ENCODE assay signal across 1 cellular context in the genomic region with DNA sequence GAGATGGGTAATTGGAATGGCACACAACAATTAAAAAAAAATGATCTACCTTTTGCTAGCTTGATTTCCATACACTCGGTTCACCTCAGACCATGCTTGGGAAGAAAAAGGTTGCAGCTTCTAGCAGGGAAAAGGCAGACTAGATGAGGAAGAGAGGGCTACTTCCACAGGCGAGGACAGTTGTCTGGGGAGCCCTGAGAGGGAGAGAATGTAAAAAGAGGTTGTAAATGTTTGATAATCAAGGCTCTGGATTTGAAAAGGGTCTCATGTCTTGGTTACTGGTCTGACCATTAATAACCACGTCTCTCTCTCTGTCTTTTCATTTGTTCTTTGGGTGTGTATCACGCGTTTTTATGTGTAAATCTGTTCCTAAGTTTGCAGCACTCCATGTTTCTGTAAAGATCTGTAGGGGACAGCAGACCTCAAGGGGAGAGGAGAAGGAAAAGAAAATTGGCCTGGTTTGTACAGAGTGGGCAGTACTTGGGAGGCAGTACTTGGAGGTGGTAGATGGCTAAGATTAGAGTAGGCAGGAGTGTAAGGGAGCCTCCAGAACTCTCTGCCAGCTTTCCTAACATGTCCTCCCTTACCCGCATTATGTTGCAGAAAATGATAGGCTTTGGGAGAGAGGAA.
TF ChIP-seq lines count a peak whose summit lies in the region.

No MANE protein-coding gene starts in this region.

TF ChIP-seq in SK-N-SH, 30 proteins besides CTCF, POLR2A, EP300 and RAD21 (continued from another document):
- TF ChIP-seq, protein P1, sequence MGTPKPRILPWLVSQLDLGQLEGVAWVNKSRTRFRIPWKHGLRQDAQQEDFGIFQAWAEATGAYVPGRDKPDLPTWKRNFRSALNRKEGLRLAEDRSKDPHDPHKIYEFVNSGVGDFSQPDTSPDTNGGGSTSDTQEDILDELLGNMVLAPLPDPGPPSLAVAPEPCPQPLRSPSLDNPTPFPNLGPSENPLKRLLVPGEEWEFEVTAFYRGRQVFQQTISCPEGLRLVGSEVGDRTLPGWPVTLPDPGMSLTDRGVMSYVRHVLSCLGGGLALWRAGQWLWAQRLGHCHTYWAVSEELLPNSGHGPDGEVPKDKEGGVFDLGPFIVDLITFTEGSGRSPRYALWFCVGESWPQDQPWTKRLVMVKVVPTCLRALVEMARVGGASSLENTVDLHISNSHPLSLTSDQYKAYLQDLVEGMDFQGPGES (IDR thresholded peaks at IDR 0.05; ENCODE audit: low read depth, low read length) = no peak
- TF ChIP-seq, protein P2, sequence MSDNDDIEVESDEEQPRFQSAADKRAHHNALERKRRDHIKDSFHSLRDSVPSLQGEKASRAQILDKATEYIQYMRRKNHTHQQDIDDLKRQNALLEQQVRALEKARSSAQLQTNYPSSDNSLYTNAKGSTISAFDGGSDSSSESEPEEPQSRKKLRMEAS (IDR thresholded peaks at IDR 0.05; ENCODE audit: low read depth) = no peak
- TF ChIP-seq JUND (IDR thresholded peaks at IDR 0.05) = no peak
- TF ChIP-seq POLR2AphosphoS5 (IDR thresholded peaks at IDR 0.05; ENCODE audit: low read depth, low read length) = no peak
- TF ChIP-seq, protein P3, sequence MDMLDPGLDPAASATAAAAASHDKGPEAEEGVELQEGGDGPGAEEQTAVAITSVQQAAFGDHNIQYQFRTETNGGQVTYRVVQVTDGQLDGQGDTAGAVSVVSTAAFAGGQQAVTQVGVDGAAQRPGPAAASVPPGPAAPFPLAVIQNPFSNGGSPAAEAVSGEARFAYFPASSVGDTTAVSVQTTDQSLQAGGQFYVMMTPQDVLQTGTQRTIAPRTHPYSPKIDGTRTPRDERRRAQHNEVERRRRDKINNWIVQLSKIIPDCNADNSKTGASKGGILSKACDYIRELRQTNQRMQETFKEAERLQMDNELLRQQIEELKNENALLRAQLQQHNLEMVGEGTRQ (IDR thresholded peaks at IDR 0.05; ENCODE audit: borderline replicate concordance, low read depth, low read length) = no peak
- TF ChIP-seq NFIC (IDR thresholded peaks at IDR 0.05; ENCODE audit: borderline replicate concordance) = no peak
- no peak for TF ChIP-seq MEF2A (IDR thresholded peaks at IDR 0.05; ENCODE audit: borderline replicate concordance, low read depth)
- TF ChIP-seq RCOR1 (IDR thresholded peaks at IDR 0.05; ENCODE audit: low read length) = no peak
- no peak for TF ChIP-seq RXRA (IDR thresholded peaks at IDR 0.05; ENCODE audit: borderline replicate concordance, low read depth)
- no peak for TF ChIP-seq NRF1 (IDR thresholded peaks at IDR 0.05; ENCODE audit: low read depth, low read length)
- TF ChIP-seq, protein P4, sequence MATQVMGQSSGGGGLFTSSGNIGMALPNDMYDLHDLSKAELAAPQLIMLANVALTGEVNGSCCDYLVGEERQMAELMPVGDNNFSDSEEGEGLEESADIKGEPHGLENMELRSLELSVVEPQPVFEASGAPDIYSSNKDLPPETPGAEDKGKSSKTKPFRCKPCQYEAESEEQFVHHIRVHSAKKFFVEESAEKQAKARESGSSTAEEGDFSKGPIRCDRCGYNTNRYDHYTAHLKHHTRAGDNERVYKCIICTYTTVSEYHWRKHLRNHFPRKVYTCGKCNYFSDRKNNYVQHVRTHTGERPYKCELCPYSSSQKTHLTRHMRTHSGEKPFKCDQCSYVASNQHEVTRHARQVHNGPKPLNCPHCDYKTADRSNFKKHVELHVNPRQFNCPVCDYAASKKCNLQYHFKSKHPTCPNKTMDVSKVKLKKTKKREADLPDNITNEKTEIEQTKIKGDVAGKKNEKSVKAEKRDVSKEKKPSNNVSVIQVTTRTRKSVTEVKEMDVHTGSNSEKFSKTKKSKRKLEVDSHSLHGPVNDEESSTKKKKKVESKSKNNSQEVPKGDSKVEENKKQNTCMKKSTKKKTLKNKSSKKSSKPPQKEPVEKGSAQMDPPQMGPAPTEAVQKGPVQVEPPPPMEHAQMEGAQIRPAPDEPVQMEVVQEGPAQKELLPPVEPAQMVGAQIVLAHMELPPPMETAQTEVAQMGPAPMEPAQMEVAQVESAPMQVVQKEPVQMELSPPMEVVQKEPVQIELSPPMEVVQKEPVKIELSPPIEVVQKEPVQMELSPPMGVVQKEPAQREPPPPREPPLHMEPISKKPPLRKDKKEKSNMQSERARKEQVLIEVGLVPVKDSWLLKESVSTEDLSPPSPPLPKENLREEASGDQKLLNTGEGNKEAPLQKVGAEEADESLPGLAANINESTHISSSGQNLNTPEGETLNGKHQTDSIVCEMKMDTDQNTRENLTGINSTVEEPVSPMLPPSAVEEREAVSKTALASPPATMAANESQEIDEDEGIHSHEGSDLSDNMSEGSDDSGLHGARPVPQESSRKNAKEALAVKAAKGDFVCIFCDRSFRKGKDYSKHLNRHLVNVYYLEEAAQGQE (IDR thresholded peaks at IDR 0.05; ENCODE audit: low read depth, low read length) = no peak
- TF ChIP-seq TAF1 (IDR thresholded peaks at IDR 0.05; ENCODE audit: borderline replicate concordance, low read depth, low read length) = no peak
- TF ChIP-seq TCF12 (IDR thresholded peaks at IDR 0.05) = no peak
TF ChIP-seq in SK-N-SH: peak in this region for 0.
